ENCODE assay signal across 8 cellular contexts in the genomic region with DNA sequence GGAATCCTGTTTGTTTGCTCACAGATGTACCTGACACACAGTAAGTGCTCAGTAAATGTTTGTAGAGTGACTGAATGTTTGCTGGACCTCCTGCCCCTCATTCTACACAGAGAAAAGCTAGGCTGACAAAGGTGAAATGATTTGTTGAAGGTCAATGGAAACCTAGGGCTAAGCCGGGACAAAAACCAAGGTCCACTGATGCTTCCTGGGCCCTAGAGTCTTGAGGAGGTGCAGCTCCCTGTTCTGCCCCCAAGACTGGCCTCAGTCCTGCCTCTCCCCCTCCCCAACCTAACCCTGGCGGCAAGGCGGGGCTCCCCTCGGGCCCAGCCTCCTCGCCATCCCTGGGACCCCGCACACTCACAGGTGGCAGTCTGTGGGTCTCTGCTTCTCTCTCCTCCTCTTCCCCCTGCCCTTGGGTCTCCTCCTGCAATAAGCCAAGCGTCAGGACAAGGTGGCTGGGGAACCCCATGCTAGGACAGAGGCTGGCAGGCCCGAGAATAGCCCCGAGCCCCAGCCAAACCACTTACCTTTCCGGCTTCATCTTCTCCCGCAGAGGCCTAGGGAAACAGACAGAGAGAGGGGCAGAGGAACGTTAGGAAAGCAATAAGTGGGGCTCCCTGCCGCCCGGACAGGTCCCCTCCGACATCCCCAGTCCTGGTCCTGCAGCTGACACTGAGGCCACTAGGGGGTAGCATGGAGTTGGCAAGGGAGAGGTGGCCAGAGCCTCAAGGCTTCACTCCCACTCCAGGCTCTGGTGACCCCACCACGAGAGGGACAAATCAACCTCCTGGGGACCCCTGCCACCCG. TPM values are rescaled to one million over a fixed set of nuclear protein-coding genes. Genes with fewer than 3 reads are reported as not detected.
DNase-seq lines count a peak whose midpoint lies in the region; ATAC-seq, FAIRE-seq and TF ChIP-seq lines count a peak whose summit lies in the region.

No MANE protein-coding gene starts in this region.

- H3K36me3 ChIP-seq in right lobe of liver, result no peaks in the 10 kb centered on the region

- H3K4me1 ChIP-seq in right lobe of liver, result peaks cover 0 to 17% (median 7%) of the 10 kb centered on the region in 4 donors

- TF ChIP-seq CTCF in chondrocyte (IDR thresholded peaks at IDR 0.05), result peak; percentile 95
- TF ChIP-seq CTCF in right lobe of liver (IDR thresholded peaks at IDR 0.05), result peak; percentile 88 to 92 (median 88)

- no peak overlapping the region for H3K27ac Mint-ChIP-seq in chondrocyte (ENCODE audit: unreplicated experiment)

- H3K9me3 Mint-ChIP-seq in chondrocyte (ENCODE audit: low read depth), result no peaks in the 10 kb centered on the region

- intact Hi-C loops in right lobe of liver (cut with DNase I), result loop anchor here (5.0 to 10.0 kb wide), 2 partner anchors 139 to 146 kb away; no protein-coding TSS in a partner anchor

- DNase-seq in C1 segment of cervical spinal cord (lab: John Stamatoyannopoulos, UW) (peak in 13 of 14 donors; percentile 6 to 81 (median 50)), H54 (ENCODE audit: insufficient read length, low spot score) (peak; percentile 63), NCI-H446 treated with DMSO at 0.1 percent for 48 hours (lab: John Stamatoyannopoulos, UW) (peak; percentile 8), chondrocyte (ENCODE audit: low spot score) (no peak), right lobe of liver (peak; percentile 71 to 76 (median 75)), NCI-H2029 (lab: John Stamatoyannopoulos, UW) (no peak)
- DNase-seq in activated CD4-positive, alpha-beta T cell treated with anti-CD3 and anti-CD28 coated beads for 4 hours, result peak; percentile 64 to 77
- peak; percentile 43 to 74 (median 63) for DNase-seq in stimulated activated CD4-positive, alpha-beta T cell treated with anti-CD3 and anti-CD28 coated beads, TNF-alpha, amount 100 ng/mL, for 24 hours (ENCODE audit: low read depth in 3 of 3)

- no peaks in the 10 kb centered on the region for H3K36me3 Mint-ChIP-seq in chondrocyte (ENCODE audit: low read depth)

- no peak for FAIRE-seq in H54 (lab: Jason Lieb, UNC)

- no peak overlapping the region for H3K27ac ChIP-seq in right lobe of liver

- no peaks in the 10 kb centered on the region for H3K9me3 ChIP-seq in right lobe of liver

- peak; percentile 78 to 86 (median 84) for ATAC-seq in right lobe of liver

- H3K27me3 ChIP-seq in right lobe of liver, result no peaks in the 10 kb centered on the region

- H3K4me3 Mint-ChIP-seq in chondrocyte (ENCODE audit: unreplicated experiment), result no peak overlapping the region

- TF ChIP-seq POLR2A in H54 (IDR thresholded peaks at IDR 0.05; ENCODE audit: low read depth, low read length) (no peak), right lobe of liver (IDR thresholded peaks at IDR 0.05) (no peak)

- peaks cover 15% of the 10 kb centered on the region for H3K4me1 Mint-ChIP-seq in chondrocyte (ENCODE audit: low read depth)

- H3K27me3 Mint-ChIP-seq in chondrocyte (ENCODE audit: low read depth), result no peaks in the 10 kb centered on the region

- WGBS in right lobe of liver (ENCODE audit: insufficient coverage, low coverage, low lambda C conversion rate, missing lambda C conversion rate), result 12% methylated on average over 13 of the region's 17 CpGs

- H3K4me3 ChIP-seq in right lobe of liver, result no peak overlapping the region

RNA-seq across cellular contexts. Expression of a gene that starts 9.3 kb away (rescaled TPM):
- total RNA-seq in chondrocyte (2.0 to 3.2 TPM (median 2.3 TPM) in 3 replicates), right lobe of liver (1 to 10 TPM in 5 of 6 experiments, under 1 TPM in 1; 0.55 to 4.2 (median 2.1) TPM)

RNA-seq across cellular contexts. Expression of a gene that starts 23.0 kb away (rescaled TPM):
- total RNA-seq in chondrocyte (0.82 to 6.5 TPM (median 5.8 TPM) in 3 replicates), right lobe of liver (1 to 10 TPM; 3.9 to 7.9 (median 4.9) TPM)

RNA-seq across cellular contexts. Expression of a gene that starts 56.7 kb away (rescaled TPM):
- total RNA-seq in chondrocyte (35.7 to 38.4 TPM (median 37.1 TPM) in 3 replicates), right lobe of liver (10 to 100 TPM; 16.1 to 37.5 (median 20.1) TPM)

Comparison
In these comparisons a context has a peak if more than half of its experiments do, and no peak if none do; other contexts are left out.
1. DNase-seq: peak in C1 segment of cervical spinal cord (13 of 14), H54 (single experiment), NCI-H446 treated with DMSO at 0.1 percent for 48 hours (single experiment), activated CD4-positive, alpha-beta T cell treated with anti-CD3 and anti-CD28 coated beads for 4 hours (2 of 2), right lobe of liver (3 of 3) and stimulated activated CD4-positive, alpha-beta T cell treated with anti-CD3 and anti-CD28 coated beads, TNF-alpha, amount 100 ng/mL, for 24 hours (3 of 3); none in chondrocyte (single experiment) and NCI-H2029 (single experiment).